In the genomic region with DNA sequence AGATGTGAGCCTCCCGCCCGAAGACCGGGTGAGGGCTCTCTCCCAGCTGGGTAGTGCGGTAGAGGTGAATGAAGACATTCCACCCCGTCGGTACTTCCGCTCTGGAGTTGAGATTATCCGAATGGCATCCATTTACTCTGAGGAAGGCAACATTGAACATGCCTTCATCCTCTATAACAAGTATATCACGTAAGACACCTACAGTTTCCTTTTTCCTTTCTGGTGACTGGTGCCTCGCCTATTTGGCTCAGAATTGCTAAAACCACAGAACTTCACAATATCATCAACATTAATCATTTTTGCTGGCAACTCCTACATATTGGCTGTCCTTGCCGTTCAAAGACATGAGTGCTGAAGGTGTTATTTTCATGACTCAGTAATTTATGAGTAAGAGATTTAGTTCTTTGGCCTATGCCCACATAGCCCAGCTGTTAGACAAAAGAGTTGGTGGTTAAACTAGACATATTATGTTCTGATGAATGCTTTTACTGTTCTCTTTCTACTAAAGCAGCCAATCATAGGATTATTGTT, we compare ENCODE assay signal across 8 cellular contexts. TPM values are rescaled to one million over a fixed set of nuclear protein-coding genes. Genes with fewer than 3 reads are reported as not detected.
DNase-seq lines count a peak whose midpoint lies in the region; ATAC-seq and TF ChIP-seq lines count a peak whose summit lies in the region.

No MANE protein-coding gene starts in this region.

- no peaks in the 10 kb centered on the region for H4K20me1 ChIP-seq in GM23248 (ENCODE audit: insufficient read depth)

- WGBS in GM23248 (ENCODE audit: low coverage in 1 of 2, low lambda C conversion rate in 2 of 2, missing lambda C conversion rate in 2 of 2), 2 experiments, result 56% methylated on average over 10 to 11 of the region's 11 CpGs
- 50 to 56% methylated on average over 11 of the region's 11 CpGs for WGBS in esophagus, 2 donors
- 78% methylated on average over 11 of the region's 11 CpGs for WGBS in prostate gland

- H3F3A ChIP-seq in GM23248 (ENCODE audit: insufficient read depth), result peaks cover 37% of the 10 kb centered on the region

- in situ Hi-C loops in GM23248 (cut with MboI), result no loop called here

- intact Hi-C loops in prostate gland (cut with DNase I), result no loop called here

- H3K9me2 ChIP-seq in GM23248 (ENCODE audit: insufficient read depth), result no peaks in the 10 kb centered on the region

- H3K9me3 ChIP-seq in GM23248 (ENCODE audit: low read depth) (no peaks in the 10 kb centered on the region), esophagus (ENCODE audit: control insufficient read depth in 2 of 2, insufficient read depth in 1 of 2, low read depth in 1 of 2, low read length in 1 of 2) (no peaks in the 10 kb centered on the region), prostate gland (no peaks in the 10 kb centered on the region)

- peak overlapping the region; percentile 59 for H3K4me2 ChIP-seq in GM23248 (ENCODE audit: unreplicated experiment)

- no peak for TF ChIP-seq CTCF in prostate gland (IDR thresholded peaks at IDR 0.05)
- TF ChIP-seq CTCF in GM10266 (IDR thresholded peaks at IDR 0.05; ENCODE audit: control insufficient read depth, insufficient read depth, low read depth, missing control alignments), result no peak

- ATAC-seq in GM19035 (IDR thresholded peaks at IDR 0.05; ENCODE audit: unreplicated experiment), result no peak

- H3K36me3 ChIP-seq in GM23248 (ENCODE audit: low read depth), result 0 out of 2 replicates have a peak, but pooled peaks cover 5% of the 10 kb centered on the region
- H3K36me3 ChIP-seq in esophagus (ENCODE audit: control insufficient read depth in 2 of 2, insufficient read depth in 2 of 2, low read length in 1 of 2), result peaks cover 0 to 6% of the 10 kb centered on the region in 2 donors
- H3K36me3 ChIP-seq in prostate gland, result no peaks in the 10 kb centered on the region

- H3K79me2 ChIP-seq in GM23248 (ENCODE audit: insufficient read depth), result no peaks in the 10 kb centered on the region

- H3K27me3 ChIP-seq in GM23248 (replicated peaks; ENCODE audit: insufficient read depth) (no peaks in the 10 kb centered on the region), esophagus (ENCODE audit: control insufficient read depth in 1 of 2, insufficient read depth in 2 of 2, low read length in 2 of 2) (no peaks in the 10 kb centered on the region), prostate gland (replicated peaks; ENCODE audit: insufficient read depth) (no peaks in the 10 kb centered on the region)

- no peak overlapping the region for H3K9ac ChIP-seq in GM23248

- H3K4me1 ChIP-seq in GM23248 (ENCODE audit: insufficient read depth), result peaks cover 29% of the 10 kb centered on the region
- peaks cover 0 to 2% of the 10 kb centered on the region in 2 donors for H3K4me1 ChIP-seq in esophagus (ENCODE audit: control insufficient read depth in 2 of 2, insufficient read depth in 2 of 2, low read length in 1 of 2)
- no peaks in the 10 kb centered on the region for H3K4me1 ChIP-seq in prostate gland (replicated peaks)

- DNase-seq in GM23248 (peak; percentile 91), NCI-H1092 treated with DMSO at 0.1 percent for 48 hours (lab: John Stamatoyannopoulos, UW) (no peak), prostate gland (ENCODE audit: low spot score) (no peak), GM10266 (ENCODE audit: extremely low spot score) (no peak)
- DNase-seq in activated CD4-positive, alpha-beta T cell treated with anti-CD3 and anti-CD28 coated beads for 48 hours, result peak; percentile 53
- peak; percentile 19 for DNase-seq in stimulated activated CD4-positive, alpha-beta T cell treated with anti-CD3 and anti-CD28 coated beads, Interleukin-12 subunit alpha, Interleukin-12 subunit beta, amount 100 ng/mL, for 4 hours

- no peak overlapping the region for H3K4me3 ChIP-seq in GM23248
- peak overlapping the region in 1 of 2 donors; percentile 13 for H3K4me3 ChIP-seq in esophagus (ENCODE audit: low read depth in 1 of 2, low read length in 2 of 2)
- H3K4me3 ChIP-seq in prostate gland, result no peak overlapping the region

- H3K27ac ChIP-seq in GM23248, result peak overlapping the region; percentile 16; the same call in 1 of the 2 replicates
- peak overlapping the region; percentile 88 to 92 for H3K27ac ChIP-seq in esophagus (ENCODE audit: low read depth in 2 of 2, low read length in 1 of 2)
- no peak overlapping the region for H3K27ac ChIP-seq in prostate gland

- TF ChIP-seq POLR2A in prostate gland (IDR thresholded peaks at IDR 0.05), result no peak

- H2AFZ ChIP-seq in GM23248, result no peak overlapping the region

RNA-seq across cellular contexts. Expression of gene STAMBP, which starts 2.2 kb away (rescaled TPM):
- 16.8 and 24.4 TPM in 2 replicates for total RNA-seq in GM23248 (2014; rRNA removed; shearing (Covaris generic))
- 35.9 and 36.0 TPM in 2 replicates for polyA plus RNA-seq in GM23248 (2016; fragmentation: Nextera tagmentation; extraction: Ambion mirVana)
- 10 to 100 TPM; 26.0 to 31.3 TPM for polyA plus RNA-seq in esophagus
- 10 to 100 TPM; 45.9 to 56.6 TPM for total RNA-seq in prostate gland

RNA-seq across cellular contexts. Expression of gene C2orf78, which starts 47.0 kb away (rescaled TPM):
- not detected in 2 replicates for total RNA-seq in GM23248 (2014; rRNA removed; shearing (Covaris generic))
- polyA plus RNA-seq in GM23248 (2016; fragmentation: Nextera tagmentation; extraction: Ambion mirVana) (not detected in 2 replicates), esophagus (not detected)
- total RNA-seq in prostate gland, result under 1 TPM in 1 of 2 donors, not detected in 1; 0.91 TPM

RNA-seq across cellular contexts. Expression of gene DUSP11, which starts 51.0 kb away (rescaled TPM):
- 37.3 and 58.3 TPM in 2 replicates for total RNA-seq in GM23248 (2014; rRNA removed; shearing (Covaris generic))
- polyA plus RNA-seq in GM23248 (2016; fragmentation: Nextera tagmentation; extraction: Ambion mirVana) (56.0 and 60.2 TPM in 2 replicates), esophagus (10 to 100 TPM; 25.5 to 27.0 TPM)
- 10 to 100 TPM; 37.8 to 39.5 TPM for total RNA-seq in prostate gland

Comparison
In these comparisons a context has a peak if more than half of its experiments do, and no peak if none do; other contexts are left out.
1. DNase-seq: peak in GM23248 (single experiment), activated CD4-positive, alpha-beta T cell treated with anti-CD3 and anti-CD28 coated beads for 48 hours (single experiment) and stimulated activated CD4-positive, alpha-beta T cell treated with anti-CD3 and anti-CD28 coated beads, Interleukin-12 subunit alpha, Interleukin-12 subunit beta, amount 100 ng/mL, for 4 hours (single experiment); none in NCI-H1092 treated with DMSO at 0.1 percent for 48 hours (single experiment), prostate gland (single experiment) and GM10266 (single experiment).
2. H3K27ac ChIP-seq: peak in GM23248 (single experiment) and esophagus (2 of 2); none in prostate gland (0 of 2).